In the genomic region with DNA sequence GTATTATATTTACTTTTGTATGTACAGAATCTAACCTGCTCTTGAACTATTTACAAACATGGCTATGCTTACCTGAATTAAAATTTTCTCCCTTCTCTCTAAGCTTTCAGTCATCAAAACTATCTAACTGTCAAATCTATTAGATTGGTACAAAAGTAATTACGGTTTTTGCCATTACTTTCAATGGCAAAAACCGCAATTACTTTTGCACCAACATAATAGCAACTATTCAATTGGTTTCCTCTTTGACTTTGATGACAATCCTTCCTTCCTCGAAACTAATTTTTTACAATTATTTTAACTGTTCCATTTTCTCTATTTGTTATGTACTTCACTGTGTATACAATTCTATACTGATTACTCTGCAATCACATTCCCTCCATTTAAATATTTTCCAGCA, we compare ENCODE assay signal across 24 cellular contexts.
DNase-seq lines count a peak whose midpoint lies in the region; ATAC-seq, FAIRE-seq and TF ChIP-seq lines count a peak whose summit lies in the region.
"Had no signal": no experiment of that assay in that cellular context is flagged by ENCODE, and none has a peak within 500 bp of the region (broad histone marks: within the 10 kb centered on the region; RNA-seq: fewer than 3 reads in every experiment).

No MANE protein-coding gene starts in this region.

- H2AFZ ChIP-seq in K562 (ENCODE audit: low read depth, low read length), result no peak overlapping the region

- WGBS in K562 (ENCODE audit: insufficient coverage, low coverage, missing lambda C conversion rate), result 0% methylated on average over 3 of the region's 3 CpGs

- peak; percentile 67 for FAIRE-seq in D721Med (lab: Jason Lieb, UNC)
- FAIRE-seq in K562 (lab: Jason Lieb, UNC), result no peak
- FAIRE-seq: A204.1, GM12891, GM19239 had no signal

- TF ChIP-seq POLR2A in K562 (conservative IDR thresholded peaks at IDR 0.05) (no peak), breast epithelium (IDR thresholded peaks at IDR 0.05) (no peak)

- in situ Hi-C loops in K562 (cut with MboI), result no loop called here

- no peak overlapping the region for H3K4me3 ChIP-seq in K562
- no peak overlapping the region for H3K4me3 ChIP-seq in breast epithelium
- H3K4me3 ChIP-seq: BLaER1 had no signal

- no TSS peak for BruUV-seq in K562 (replicated peaks; lab: Mats Ljungman, UMichigan)

- no peak overlapping the region for H3K9ac ChIP-seq in K562 (ENCODE audit: insufficient read depth in 1 of 2, low read depth in 2 of 2, low read length in 2 of 2)
- H3K9ac ChIP-seq: BLaER1 had no signal

- intact Hi-C loops in K562 (cut with micrococcal nuclease), result no loop called here
- intact Hi-C loops in breast epithelium (cut with DNase I; ENCODE audit: low total_unique reads), result no loop called here

- DNase-seq in D721Med (ENCODE audit: insufficient read length, low spot score) (no peak), HEK293T (ENCODE audit: extremely low spot score) (no peak), K562 (ENCODE audit: extremely low read depth in 1 of 4, low spot score in 3 of 4) (no peak), breast epithelium (ENCODE audit: low spot score in 2 of 2) (no peak), C1 segment of cervical spinal cord (lab: John Stamatoyannopoulos, UW) (no peak)
- DNase-seq: 8988T; ACHN; BE2C; Caco-2; Calu3; CD4-positive, alpha-beta T cell; CD8-positive, alpha-beta T cell; DMS 273 treated with DMSO at 0.1 percent for 48 hours; DMS153; DMS53; DMS79; DND-41; EL; GDM1 had no signal

- no peaks in the 10 kb centered on the region for H4K20me1 ChIP-seq in K562 (replicated peaks; ENCODE audit: control insufficient read depth, insufficient read depth, low read length)
- H4K20me1 ChIP-seq: BLaER1 had no signal

- no peak for TF ChIP-seq EP300 in K562 (IDR thresholded peaks at IDR 0.05; ENCODE audit: low read length)

- H3K4me1 ChIP-seq in K562 (replicated peaks in 1 of 2; ENCODE audit: control insufficient read depth in 2 of 2, insufficient read depth in 2 of 2, low read length in 2 of 2) (no peaks in the 10 kb centered on the region), breast epithelium (no peaks in the 10 kb centered on the region)
- H3K4me1 ChIP-seq: BE2C, BLaER1, Caco-2 had no signal

- TF ChIP-seq CTCF in D721Med (IDR thresholded peaks at IDR 0.05; ENCODE audit: insufficient read depth, missing control alignments) (no peak), K562 (IDR thresholded peaks at IDR 0.05 in 2 of 3, conservative IDR thresholded peaks at IDR 0.05 in 1 of 3; ENCODE audit: insufficient read depth in 2 of 3, low read depth in 1 of 3, low read length in 3 of 3) (no peak), breast epithelium (IDR thresholded peaks at IDR 0.05) (no peak)

- no peak for ATAC-seq in K562
- ATAC-seq: CD8-positive, alpha-beta T cell had no signal

- H3K9me3 ChIP-seq in K562 (replicated peaks; ENCODE audit: control insufficient read depth, insufficient read depth, low read depth, low read length), result 0 out of 2 replicates have a peak, but pooled peaks cover 1% of the 10 kb centered on the region
- no peaks in the 10 kb centered on the region for H3K9me3 ChIP-seq in breast epithelium
- H3K9me3 ChIP-seq: BE2C, BLaER1, Caco-2 had no signal

- H3K79me2 ChIP-seq in K562 (ENCODE audit: control insufficient read depth, insufficient read depth, low read length), result no peaks in the 10 kb centered on the region

- H3K36me3 ChIP-seq in K562 (ENCODE audit: control insufficient read depth, insufficient read depth, low read length), result no peaks in the 10 kb centered on the region
- H3K36me3 ChIP-seq in breast epithelium, result no peaks in the 10 kb centered on the region
- H3K36me3 ChIP-seq: BE2C, BLaER1 had no signal

- H3K27ac ChIP-seq in K562 (ENCODE audit: extremely low read depth, low read depth, low read length) (no peak overlapping the region), breast epithelium (no peak overlapping the region)
- H3K27ac ChIP-seq: BLaER1, C4-2B had no signal

- no peak for TF ChIP-seq RAD21 in K562 (CRISPR knock-in tag; conservative IDR thresholded peaks at IDR 0.05 in 1 of 2, IDR thresholded peaks at IDR 0.05 in 1 of 2)

- H3K27me3 ChIP-seq in K562 (ENCODE audit: control insufficient read depth in 2 of 2, insufficient read depth in 2 of 2, low read length in 2 of 2) (no peaks in the 10 kb centered on the region), breast epithelium (no peaks in the 10 kb centered on the region)
- H3K27me3 ChIP-seq: BE2C, BLaER1 had no signal

- CTCF ChIA-PET in HEK293T (lab: Yijun Ruan, JAX), result no interaction called here
- CTCF ChIA-PET in K562 (lab: Yijun Ruan, JAX; ENCODE audit: low intra/inter-chr PET ratio), result no interaction called here

- POLR2A ChIA-PET in HEK293T (lab: Yijun Ruan, JAX), result no interaction called here
- POLR2A ChIA-PET in K562 (lab: Yijun Ruan, JAX), result no interaction called here

- H3K4me2 ChIP-seq in K562 (ENCODE audit: insufficient read depth, low read length), result no peak overlapping the region
- H3K4me2 ChIP-seq: BLaER1 had no signal

- no peaks in the 10 kb centered on the region for H3K9me1 ChIP-seq in K562 (ENCODE audit: control insufficient read depth, insufficient read depth, low read length)

TF ChIP-seq in HEK293T, 16 proteins besides CTCF, POLR2A, EP300 and RAD21:
- peak; percentile 66 for TF ChIP-seq ELF4 (IDR thresholded peaks at IDR 0.05)
- no peak for TF ChIP-seq FOXM1 (IDR thresholded peaks at IDR 0.05; ENCODE audit: borderline replicate concordance)

TF ChIP-seq in K562, 482 proteins besides CTCF, POLR2A, EP300 and RAD21:
- peak; percentile 59; the same call in 1 of the 2 replicates for TF ChIP-seq ZBTB40 (IDR thresholded peaks at IDR 0.05)
- no peak for TF ChIP-seq ZBTB40 (CRISPR knock-in tag; IDR thresholded peaks at IDR 0.05)
- no peak for TF ChIP-seq HMGN3 (IDR thresholded peaks at IDR 0.05; ENCODE audit: borderline replicate concordance, extremely low read depth, insufficient read length, low read depth, low read length)
